1 cellular context compared by ENCODE assay signal in the genomic region with DNA sequence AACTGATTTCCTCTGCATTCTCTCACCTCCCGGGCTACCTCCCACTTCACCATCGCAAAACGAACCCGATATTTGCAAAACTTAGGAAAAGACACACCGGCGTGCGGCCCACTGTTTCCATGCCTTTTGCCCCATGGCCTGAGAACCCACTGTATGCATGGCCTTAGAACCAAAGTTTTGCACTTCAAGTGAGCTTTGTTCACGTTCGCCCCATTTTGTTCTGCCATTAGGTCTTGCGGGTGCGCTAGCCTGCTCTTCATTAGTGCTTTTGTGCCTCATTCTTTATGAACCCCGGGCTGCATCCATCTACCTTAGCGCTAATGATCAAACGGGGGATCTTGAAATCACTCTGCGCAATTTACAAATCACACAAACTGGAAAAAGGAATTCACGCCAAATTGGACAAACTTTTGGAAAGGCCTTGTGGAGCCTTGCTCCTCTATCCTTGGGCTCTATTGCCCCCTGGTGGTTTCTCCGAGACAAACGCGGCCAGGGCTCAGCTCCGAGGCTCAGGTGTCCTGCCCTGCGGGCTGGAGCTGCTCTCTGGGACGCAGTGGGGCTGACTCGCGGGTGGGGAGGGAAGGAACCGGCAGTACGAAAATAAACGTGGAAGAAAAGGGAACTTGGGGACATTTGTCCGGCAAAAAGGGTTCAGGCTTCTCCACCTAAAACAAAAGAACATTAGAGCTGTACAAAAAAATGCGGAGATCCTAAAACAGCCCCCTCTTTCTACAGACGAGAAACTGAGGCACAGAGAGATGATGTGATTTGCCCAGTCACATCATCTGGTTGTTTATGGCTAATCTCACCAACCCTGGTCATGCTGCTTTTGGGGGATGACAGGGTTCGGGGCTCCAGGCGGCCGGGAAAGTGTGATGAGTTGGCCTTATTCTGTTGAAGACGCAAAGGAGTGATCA.
A peak's percentile ranks its signal among the peaks of the same experiment; 100 is the strongest.
TF ChIP-seq lines count a peak whose summit lies in the region.

No MANE protein-coding gene starts in this region.

TF ChIP-seq in GM12878, 131 proteins besides CTCF, POLR2A, EP300 and RAD21 (continued from another document):
- TF ChIP-seq, protein P1, sequence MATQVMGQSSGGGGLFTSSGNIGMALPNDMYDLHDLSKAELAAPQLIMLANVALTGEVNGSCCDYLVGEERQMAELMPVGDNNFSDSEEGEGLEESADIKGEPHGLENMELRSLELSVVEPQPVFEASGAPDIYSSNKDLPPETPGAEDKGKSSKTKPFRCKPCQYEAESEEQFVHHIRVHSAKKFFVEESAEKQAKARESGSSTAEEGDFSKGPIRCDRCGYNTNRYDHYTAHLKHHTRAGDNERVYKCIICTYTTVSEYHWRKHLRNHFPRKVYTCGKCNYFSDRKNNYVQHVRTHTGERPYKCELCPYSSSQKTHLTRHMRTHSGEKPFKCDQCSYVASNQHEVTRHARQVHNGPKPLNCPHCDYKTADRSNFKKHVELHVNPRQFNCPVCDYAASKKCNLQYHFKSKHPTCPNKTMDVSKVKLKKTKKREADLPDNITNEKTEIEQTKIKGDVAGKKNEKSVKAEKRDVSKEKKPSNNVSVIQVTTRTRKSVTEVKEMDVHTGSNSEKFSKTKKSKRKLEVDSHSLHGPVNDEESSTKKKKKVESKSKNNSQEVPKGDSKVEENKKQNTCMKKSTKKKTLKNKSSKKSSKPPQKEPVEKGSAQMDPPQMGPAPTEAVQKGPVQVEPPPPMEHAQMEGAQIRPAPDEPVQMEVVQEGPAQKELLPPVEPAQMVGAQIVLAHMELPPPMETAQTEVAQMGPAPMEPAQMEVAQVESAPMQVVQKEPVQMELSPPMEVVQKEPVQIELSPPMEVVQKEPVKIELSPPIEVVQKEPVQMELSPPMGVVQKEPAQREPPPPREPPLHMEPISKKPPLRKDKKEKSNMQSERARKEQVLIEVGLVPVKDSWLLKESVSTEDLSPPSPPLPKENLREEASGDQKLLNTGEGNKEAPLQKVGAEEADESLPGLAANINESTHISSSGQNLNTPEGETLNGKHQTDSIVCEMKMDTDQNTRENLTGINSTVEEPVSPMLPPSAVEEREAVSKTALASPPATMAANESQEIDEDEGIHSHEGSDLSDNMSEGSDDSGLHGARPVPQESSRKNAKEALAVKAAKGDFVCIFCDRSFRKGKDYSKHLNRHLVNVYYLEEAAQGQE (IDR thresholded peaks at IDR 0.05; ENCODE audit: low read depth, low read length) = no peak
- no peak for TF ChIP-seq ZNF622 (IDR thresholded peaks at IDR 0.05)
- no peak for TF ChIP-seq ZNF24 (IDR thresholded peaks at IDR 0.05)
- TF ChIP-seq, protein P2, sequence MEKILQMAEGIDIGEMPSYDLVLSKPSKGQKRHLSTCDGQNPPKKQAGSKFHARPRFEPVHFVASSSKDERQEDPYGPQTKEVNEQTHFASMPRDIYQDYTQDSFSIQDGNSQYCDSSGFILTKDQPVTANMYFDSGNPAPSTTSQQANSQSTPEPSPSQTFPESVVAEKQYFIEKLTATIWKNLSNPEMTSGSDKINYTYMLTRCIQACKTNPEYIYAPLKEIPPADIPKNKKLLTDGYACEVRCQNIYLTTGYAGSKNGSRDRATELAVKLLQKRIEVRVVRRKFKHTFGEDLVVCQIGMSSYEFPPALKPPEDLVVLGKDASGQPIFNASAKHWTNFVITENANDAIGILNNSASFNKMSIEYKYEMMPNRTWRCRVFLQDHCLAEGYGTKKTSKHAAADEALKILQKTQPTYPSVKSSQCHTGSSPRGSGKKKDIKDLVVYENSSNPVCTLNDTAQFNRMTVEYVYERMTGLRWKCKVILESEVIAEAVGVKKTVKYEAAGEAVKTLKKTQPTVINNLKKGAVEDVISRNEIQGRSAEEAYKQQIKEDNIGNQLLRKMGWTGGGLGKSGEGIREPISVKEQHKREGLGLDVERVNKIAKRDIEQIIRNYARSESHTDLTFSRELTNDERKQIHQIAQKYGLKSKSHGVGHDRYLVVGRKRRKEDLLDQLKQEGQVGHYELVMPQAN (conservative IDR thresholded peaks at IDR 0.05) = no peak
- TF ChIP-seq YBX1 (IDR thresholded peaks at IDR 0.05) = no peak
- TF ChIP-seq, protein P3, sequence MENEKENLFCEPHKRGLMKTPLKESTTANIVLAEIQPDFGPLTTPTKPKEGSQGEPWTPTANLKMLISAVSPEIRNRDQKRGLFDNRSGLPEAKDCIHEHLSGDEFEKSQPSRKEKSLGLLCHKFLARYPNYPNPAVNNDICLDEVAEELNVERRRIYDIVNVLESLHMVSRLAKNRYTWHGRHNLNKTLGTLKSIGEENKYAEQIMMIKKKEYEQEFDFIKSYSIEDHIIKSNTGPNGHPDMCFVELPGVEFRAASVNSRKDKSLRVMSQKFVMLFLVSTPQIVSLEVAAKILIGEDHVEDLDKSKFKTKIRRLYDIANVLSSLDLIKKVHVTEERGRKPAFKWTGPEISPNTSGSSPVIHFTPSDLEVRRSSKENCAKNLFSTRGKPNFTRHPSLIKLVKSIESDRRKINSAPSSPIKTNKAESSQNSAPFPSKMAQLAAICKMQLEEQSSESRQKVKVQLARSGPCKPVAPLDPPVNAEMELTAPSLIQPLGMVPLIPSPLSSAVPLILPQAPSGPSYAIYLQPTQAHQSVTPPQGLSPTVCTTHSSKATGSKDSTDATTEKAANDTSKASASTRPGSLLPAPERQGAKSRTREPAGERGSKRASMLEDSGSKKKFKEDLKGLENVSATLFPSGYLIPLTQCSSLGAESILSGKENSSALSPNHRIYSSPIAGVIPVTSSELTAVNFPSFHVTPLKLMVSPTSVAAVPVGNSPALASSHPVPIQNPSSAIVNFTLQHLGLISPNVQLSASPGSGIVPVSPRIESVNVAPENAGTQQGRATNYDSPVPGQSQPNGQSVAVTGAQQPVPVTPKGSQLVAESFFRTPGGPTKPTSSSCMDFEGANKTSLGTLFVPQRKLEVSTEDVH (IDR thresholded peaks at IDR 0.05; ENCODE audit: low read depth, partially characterized antibody) = no peak
- TF ChIP-seq SP1 (IDR thresholded peaks at IDR 0.05; ENCODE audit: low read depth, low read length) = no peak
- no peak for TF ChIP-seq BMI1 (IDR thresholded peaks at IDR 0.05; ENCODE audit: borderline replicate concordance)
- no peak for TF ChIP-seq RBBP5 (conservative IDR thresholded peaks at IDR 0.05)
- no peak for TF ChIP-seq CBX5 (IDR thresholded peaks at IDR 0.05; ENCODE audit: low read depth)
- TF ChIP-seq YY1 (IDR thresholded peaks at IDR 0.05; ENCODE audit: low read depth, low read length) = 0 out of 2 replicates have a peak, but pooled peaks have one; percentile 16
- 0 out of 2 replicates have a peak, but pooled peaks have one; percentile 93 for TF ChIP-seq EZH2 (IDR thresholded peaks at IDR 0.05; ENCODE audit: borderline replicate concordance, control insufficient read depth, low read depth, low read length)
- TF ChIP-seq HDAC6 (IDR thresholded peaks at IDR 0.05; ENCODE audit: unreplicated experiment) = no peak
- TF ChIP-seq, protein P4, sequence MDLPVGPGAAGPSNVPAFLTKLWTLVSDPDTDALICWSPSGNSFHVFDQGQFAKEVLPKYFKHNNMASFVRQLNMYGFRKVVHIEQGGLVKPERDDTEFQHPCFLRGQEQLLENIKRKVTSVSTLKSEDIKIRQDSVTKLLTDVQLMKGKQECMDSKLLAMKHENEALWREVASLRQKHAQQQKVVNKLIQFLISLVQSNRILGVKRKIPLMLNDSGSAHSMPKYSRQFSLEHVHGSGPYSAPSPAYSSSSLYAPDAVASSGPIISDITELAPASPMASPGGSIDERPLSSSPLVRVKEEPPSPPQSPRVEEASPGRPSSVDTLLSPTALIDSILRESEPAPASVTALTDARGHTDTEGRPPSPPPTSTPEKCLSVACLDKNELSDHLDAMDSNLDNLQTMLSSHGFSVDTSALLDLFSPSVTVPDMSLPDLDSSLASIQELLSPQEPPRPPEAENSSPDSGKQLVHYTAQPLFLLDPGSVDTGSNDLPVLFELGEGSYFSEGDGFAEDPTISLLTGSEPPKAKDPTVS (IDR thresholded peaks at IDR 0.05; ENCODE audit: low read depth, low read length) = no peak
- no peak for TF ChIP-seq SIX5 (IDR thresholded peaks at IDR 0.05; ENCODE audit: low read depth, low read length, severe bottlenecking)
- TF ChIP-seq, protein P5, sequence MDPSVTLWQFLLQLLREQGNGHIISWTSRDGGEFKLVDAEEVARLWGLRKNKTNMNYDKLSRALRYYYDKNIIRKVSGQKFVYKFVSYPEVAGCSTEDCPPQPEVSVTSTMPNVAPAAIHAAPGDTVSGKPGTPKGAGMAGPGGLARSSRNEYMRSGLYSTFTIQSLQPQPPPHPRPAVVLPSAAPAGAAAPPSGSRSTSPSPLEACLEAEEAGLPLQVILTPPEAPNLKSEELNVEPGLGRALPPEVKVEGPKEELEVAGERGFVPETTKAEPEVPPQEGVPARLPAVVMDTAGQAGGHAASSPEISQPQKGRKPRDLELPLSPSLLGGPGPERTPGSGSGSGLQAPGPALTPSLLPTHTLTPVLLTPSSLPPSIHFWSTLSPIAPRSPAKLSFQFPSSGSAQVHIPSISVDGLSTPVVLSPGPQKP (IDR thresholded peaks at IDR 0.05; ENCODE audit: low read depth, low read length) = no peak
- TF ChIP-seq, protein P6, sequence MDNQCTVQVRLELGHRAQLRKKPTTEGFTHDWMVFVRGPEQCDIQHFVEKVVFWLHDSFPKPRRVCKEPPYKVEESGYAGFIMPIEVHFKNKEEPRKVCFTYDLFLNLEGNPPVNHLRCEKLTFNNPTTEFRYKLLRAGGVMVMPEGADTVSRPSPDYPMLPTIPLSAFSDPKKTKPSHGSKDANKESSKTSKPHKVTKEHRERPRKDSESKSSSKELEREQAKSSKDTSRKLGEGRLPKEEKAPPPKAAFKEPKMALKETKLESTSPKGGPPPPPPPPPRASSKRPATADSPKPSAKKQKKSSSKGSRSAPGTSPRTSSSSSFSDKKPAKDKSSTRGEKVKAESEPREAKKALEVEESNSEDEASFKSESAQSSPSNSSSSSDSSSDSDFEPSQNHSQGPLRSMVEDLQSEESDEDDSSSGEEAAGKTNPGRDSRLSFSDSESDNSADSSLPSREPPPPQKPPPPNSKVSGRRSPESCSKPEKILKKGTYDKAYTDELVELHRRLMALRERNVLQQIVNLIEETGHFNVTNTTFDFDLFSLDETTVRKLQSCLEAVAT (IDR thresholded peaks at IDR 0.05) = no peak
- no peak for TF ChIP-seq NR2C1 (IDR thresholded peaks at IDR 0.05)
- no peak for TF ChIP-seq SIN3A (IDR thresholded peaks at IDR 0.05; ENCODE audit: low read depth, low read length)
- TF ChIP-seq RB1 (IDR thresholded peaks at IDR 0.05; ENCODE audit: borderline replicate concordance) = no peak
- TF ChIP-seq SMC3 (IDR thresholded peaks at IDR 0.05; ENCODE audit: borderline replicate concordance, low read length) = peak; percentile 50; the same call in 1 of the 2 replicates
